36 cellular contexts compared by ENCODE assay signal in genomic region chr10:21270976-21271375, GRCh38.
"Had no signal": no experiment of that assay in that cellular context is flagged by ENCODE, and none has a peak within 500 bp of the region (broad histone marks: within the 10 kb centered on the region; RNA-seq: fewer than 3 reads in every experiment).

No MANE protein-coding gene starts in this region.

- H3K4me3 Mint-ChIP-seq: activated CD4-positive, alpha-beta memory T cell treated with anti-CD3 and anti-CD28 coated beads, Interleukin-2, amount 10 ng/mL, durations not matched to agents 7 days and 5 days; activated CD4-positive, alpha-beta T cell treated with anti-CD3 and anti-CD28 coated beads for 36 hours; activated CD4-positive, alpha-beta T cell treated with anti-CD3 and anti-CD28 coated beads, Interleukin-2, amount 10 ng/mL, durations not matched to agents 7 days and 5 days; activated CD8-positive, alpha-beta memory T cell treated with anti-CD3 and anti-CD28 coated beads, Interleukin-2, amount 10 ng/mL, durations not matched to agents 7 days and 5 days; activated CD8-positive, alpha-beta T cell treated with anti-CD3 and anti-CD28 coated beads, Interleukin-2, amount 10 ng/mL, durations not matched to agents 7 days and 5 days; activated naive CD4-positive, alpha-beta T cell treated with anti-CD3 and anti-CD28 coated beads, Interleukin-2, amount 10 ng/mL, durations not matched to agents 7 days and 5 days; activated naive CD4-positive, alpha-beta T cell treated with anti-CD3 and anti-CD28 coated beads, Interleukin-2, amount 50 U/mL, for 24 hours; activated naive CD8-positive, alpha-beta T cell; activated naive CD8-positive, alpha-beta T cell treated with anti-CD3 and anti-CD28 coated beads, Interleukin-2, amount 10 ng/mL, durations not matched to agents 7 days and 5 days; activated naive CD8-positive, alpha-beta T cell treated with anti-CD3 and anti-CD28 coated beads, Interleukin-2, amount 50 U/mL, for 24 hours; activated T-cell treated with anti-CD3 and anti-CD28 coated beads, Interleukin-2, amount 50 U/mL, for 24 hours; brain; central memory CD8-positive, alpha-beta T cell; T-helper 1 cell treated with Interleukin-12 subunit alpha and Interleukin-12 subunit beta and Interleukin-4 antibody, amounts not matched to agents 30 μg/mL and 1 μg/mL, for 36 hours; T-helper 2 cell treated with Interferon-gamma antibody and Interleukin-4, amounts not matched to agents 5 μg/mL and 100 μg/mL, for 36 hours had no signal

- H3K9me3 Mint-ChIP-seq: activated CD4-positive, alpha-beta memory T cell treated with anti-CD3 and anti-CD28 coated beads, Interleukin-2, amount 10 ng/mL, durations not matched to agents 7 days and 5 days; T-helper 1 cell treated with Interleukin-12 subunit alpha and Interleukin-12 subunit beta and Interleukin-4 antibody, amounts not matched to agents 30 μg/mL and 1 μg/mL, for 36 hours; T-helper 2 cell treated with Interferon-gamma antibody and Interleukin-4, amounts not matched to agents 5 μg/mL and 100 μg/mL, for 36 hours had no signal

- H3K9me3 ChIP-seq: ascending aorta had no signal

- H3K4me3 ChIP-seq: ascending aorta, cardiac muscle cell had no signal

- H3K4me1 Mint-ChIP-seq: activated CD4-positive, alpha-beta memory T cell treated with anti-CD3 and anti-CD28 coated beads, Interleukin-2, amount 10 ng/mL, durations not matched to agents 7 days and 5 days; activated CD4-positive, alpha-beta T cell treated with anti-CD3 and anti-CD28 coated beads for 36 hours; activated CD4-positive, alpha-beta T cell treated with anti-CD3 and anti-CD28 coated beads, Interleukin-2, amount 10 ng/mL, durations not matched to agents 7 days and 5 days; activated CD8-positive, alpha-beta memory T cell treated with anti-CD3 and anti-CD28 coated beads, Interleukin-2, amount 10 ng/mL, durations not matched to agents 7 days and 5 days; activated naive CD4-positive, alpha-beta T cell treated with anti-CD3 and anti-CD28 coated beads, Interleukin-2, amount 10 ng/mL, durations not matched to agents 7 days and 5 days; activated naive CD4-positive, alpha-beta T cell treated with anti-CD3 and anti-CD28 coated beads, Interleukin-2, amount 50 U/mL, for 24 hours; activated naive CD8-positive, alpha-beta T cell treated with anti-CD3 and anti-CD28 coated beads, Interleukin-2, amount 10 ng/mL, durations not matched to agents 7 days and 5 days; activated naive CD8-positive, alpha-beta T cell treated with anti-CD3 and anti-CD28 coated beads, Interleukin-2, amount 50 U/mL, for 24 hours; brain; central memory CD8-positive, alpha-beta T cell had no signal

- H3K27me3 Mint-ChIP-seq: activated CD4-positive, alpha-beta memory T cell treated with anti-CD3 and anti-CD28 coated beads, Interleukin-2, amount 10 ng/mL, durations not matched to agents 7 days and 5 days; activated CD4-positive, alpha-beta T cell treated with anti-CD3 and anti-CD28 coated beads, Interleukin-2, amount 10 ng/mL, durations not matched to agents 7 days and 5 days; activated CD8-positive, alpha-beta memory T cell treated with anti-CD3 and anti-CD28 coated beads, Interleukin-2, amount 10 ng/mL, durations not matched to agents 7 days and 5 days; activated naive CD8-positive, alpha-beta T cell treated with anti-CD3 and anti-CD28 coated beads, Interleukin-2, amount 10 ng/mL, durations not matched to agents 7 days and 5 days; activated naive CD8-positive, alpha-beta T cell treated with anti-CD3 and anti-CD28 coated beads, Interleukin-2, amount 50 U/mL, for 24 hours; activated T-cell treated with anti-CD3 and anti-CD28 coated beads, Interleukin-2, amount 50 U/mL, for 24 hours; brain; central memory CD8-positive, alpha-beta T cell had no signal

- H3K27ac Mint-ChIP-seq: activated CD4-positive, alpha-beta memory T cell treated with anti-CD3 and anti-CD28 coated beads, Interleukin-2, amount 10 ng/mL, durations not matched to agents 7 days and 5 days; activated CD4-positive, alpha-beta T cell treated with anti-CD3 and anti-CD28 coated beads for 36 hours; activated CD4-positive, alpha-beta T cell treated with anti-CD3 and anti-CD28 coated beads, Interleukin-2, amount 10 ng/mL, durations not matched to agents 7 days and 5 days; activated CD8-positive, alpha-beta memory T cell treated with anti-CD3 and anti-CD28 coated beads, Interleukin-2, amount 10 ng/mL, durations not matched to agents 7 days and 5 days; activated CD8-positive, alpha-beta T cell treated with anti-CD3 and anti-CD28 coated beads, Interleukin-2, amount 10 ng/mL, durations not matched to agents 7 days and 5 days; activated naive CD4-positive, alpha-beta T cell treated with anti-CD3 and anti-CD28 coated beads, Interleukin-2, amount 10 ng/mL, durations not matched to agents 7 days and 5 days; activated naive CD4-positive, alpha-beta T cell treated with anti-CD3 and anti-CD28 coated beads, Interleukin-2, amount 50 U/mL, for 24 hours; activated naive CD8-positive, alpha-beta T cell; activated naive CD8-positive, alpha-beta T cell treated with anti-CD3 and anti-CD28 coated beads, Interleukin-2, amount 10 ng/mL, durations not matched to agents 7 days and 5 days; activated naive CD8-positive, alpha-beta T cell treated with anti-CD3 and anti-CD28 coated beads, Interleukin-2, amount 50 U/mL, for 24 hours; activated T-cell treated with anti-CD3 and anti-CD28 coated beads, Interleukin-2, amount 50 U/mL, for 24 hours; activated T-helper 2 cell treated with anti-CD3 and anti-CD28 coated beads, Interferon-gamma antibody, Interleukin-2, Interleukin-4, amounts not matched to agents 10 μg/mL and 5 μg/mL and 100 μg/mL, durations not matched to agents 14 hours and 24 hours and 36 hours; brain; T-helper 1 cell treated with Interleukin-12 subunit alpha and Interleukin-12 subunit beta and Interleukin-4 antibody, amounts not matched to agents 30 μg/mL and 1 μg/mL, for 36 hours; T-helper 2 cell treated with Interferon-gamma antibody and Interleukin-4, amounts not matched to agents 5 μg/mL and 100 μg/mL, for 36 hours had no signal

- H3K4me1 ChIP-seq: ascending aorta had no signal

- H3K36me3 ChIP-seq: ascending aorta, cardiac muscle cell had no signal

- DNase-seq: activated CD4-positive, alpha-beta memory T cell treated with anti-CD3 and anti-CD28 coated beads, Interleukin-2, amount 10 ng/mL, durations not matched to agents 7 days and 5 days; activated CD4-positive, alpha-beta T cell treated with anti-CD3 and anti-CD28 coated beads for 1 hour; activated CD4-positive, alpha-beta T cell treated with anti-CD3 and anti-CD28 coated beads for 36 hours; activated CD4-positive, alpha-beta T cell treated with anti-CD3 and anti-CD28 coated beads for 48 hours; activated CD4-positive, alpha-beta T cell treated with anti-CD3 and anti-CD28 coated beads, Interleukin-2, amount 10 ng/mL, durations not matched to agents 7 days and 5 days; activated CD4-positive, alpha-beta T cell treated with anti-CD3 and anti-CD28 coated beads, Interleukin-2, amount 50 U/mL, for 48 hours; activated CD4-positive, CD25-positive, alpha-beta regulatory T cell; activated CD8-positive, alpha-beta memory T cell treated with anti-CD3 and anti-CD28 coated beads for 24 hours; activated CD8-positive, alpha-beta memory T cell treated with anti-CD3 and anti-CD28 coated beads, Interleukin-2, amount 10 ng/mL, durations not matched to agents 7 days and 5 days; activated CD8-positive, alpha-beta memory T cell treated with anti-CD3 and anti-CD28 coated beads, Interleukin-2, amount 50 U/mL, for 48 hours; activated CD8-positive, alpha-beta T cell treated with anti-CD3 and anti-CD28 coated beads, Interleukin-2, amount 10 ng/mL, durations not matched to agents 7 days and 5 days; activated effector memory CD4-positive, alpha-beta T cell treated with Interleukin-2 at 50 U/mL for 16 hours; activated gamma-delta T cell; activated naive CD4-positive, alpha-beta T cell treated with anti-CD3 and anti-CD28 coated beads, Interleukin-2, amount 10 ng/mL, durations not matched to agents 7 days and 5 days; activated naive CD4-positive, alpha-beta T cell treated with Interleukin-2 at 50 U/mL for 16 hours; activated naive CD8-positive, alpha-beta T cell treated with anti-CD3 and anti-CD28 coated beads, Interleukin-2, amount 10 ng/mL, durations not matched to agents 7 days and 5 days; activated naive CD8-positive, alpha-beta T cell treated with anti-CD3 and anti-CD28 coated beads, Interleukin-2, amount 50 U/mL, for 24 hours; activated T-cell treated with anti-CD3 and anti-CD28 coated beads, Interleukin-2, amount 50 U/mL, for 24 hours; activated T-cell treated with anti-CD3 and anti-CD28 coated beads, Interleukin-2, amount 50 U/mL, for 48 hours; amygdala; anterior cingulate cortex; caudate nucleus; cerebellar nuclear complex; T-helper 1 cell; T-helper 2 cell; T-helper 9 cell had no signal

- H3K36me3 Mint-ChIP-seq: activated CD8-positive, alpha-beta memory T cell treated with anti-CD3 and anti-CD28 coated beads, Interleukin-2, amount 10 ng/mL, durations not matched to agents 7 days and 5 days; activated naive CD4-positive, alpha-beta T cell treated with anti-CD3 and anti-CD28 coated beads, Interleukin-2, amount 10 ng/mL, durations not matched to agents 7 days and 5 days; activated naive CD4-positive, alpha-beta T cell treated with anti-CD3 and anti-CD28 coated beads, Interleukin-2, amount 50 U/mL, for 24 hours; activated naive CD8-positive, alpha-beta T cell; activated naive CD8-positive, alpha-beta T cell treated with anti-CD3 and anti-CD28 coated beads, Interleukin-2, amount 10 ng/mL, durations not matched to agents 7 days and 5 days; brain had no signal

- H3K27ac ChIP-seq: ascending aorta, cardiac muscle cell, VCaP had no signal

- H3K27me3 ChIP-seq: ascending aorta, cardiac muscle cell had no signal

- ATAC-seq: activated CD4-positive, alpha-beta T cell treated with anti-CD3 and anti-CD28 coated beads for 36 hours; activated CD8-positive, alpha-beta memory T cell treated with anti-CD3 and anti-CD28 coated beads, Interleukin-2, amount 10 ng/mL, durations not matched to agents 7 days and 5 days; activated CD8-positive, alpha-beta T cell treated with anti-CD3 and anti-CD28 coated beads, Interleukin-2, amount 10 ng/mL, durations not matched to agents 7 days and 5 days; activated naive CD8-positive, alpha-beta T cell treated with anti-CD3 and anti-CD28 coated beads, Interleukin-2, amount 50 U/mL, for 24 hours had no signal
